In the genomic region with DNA sequence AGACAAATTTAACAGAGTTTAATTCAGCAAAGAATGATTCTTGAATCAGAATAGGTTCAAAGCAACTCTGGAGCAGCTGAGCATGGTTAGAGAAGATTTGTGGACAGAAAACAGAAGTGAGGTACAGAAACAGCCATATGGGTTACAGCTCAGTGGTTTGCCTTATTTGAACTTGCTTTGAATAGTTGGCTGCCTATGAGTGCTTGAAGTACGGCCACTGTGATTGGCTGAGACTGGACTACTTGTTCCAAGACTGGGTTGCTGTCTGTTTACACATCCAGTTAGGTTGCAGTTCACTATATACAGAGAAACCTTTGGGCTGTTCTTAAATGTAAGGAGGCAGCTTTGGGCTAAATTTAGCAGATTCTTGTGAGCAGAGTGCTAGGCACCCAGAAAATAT, we compare ENCODE assay signal across 13 cellular contexts.
A peak's percentile ranks its signal among the peaks of the same experiment; 100 is the strongest.
DNase-seq lines count a peak whose midpoint lies in the region; ATAC-seq and TF ChIP-seq lines count a peak whose summit lies in the region.
"Had no signal": no experiment of that assay in that cellular context is flagged by ENCODE, and none has a peak within 500 bp of the region (broad histone marks: within the 10 kb centered on the region; RNA-seq: fewer than 3 reads in every experiment).

No MANE protein-coding gene starts in this region.

- H3K4me3 ChIP-seq in Karpas-422 (ENCODE audit: low read length) (no peak overlapping the region), psoas muscle (no peak overlapping the region)

- H3K36me3 ChIP-seq in Karpas-422 (ENCODE audit: insufficient read depth, low read length) = no peaks in the 10 kb centered on the region
- H3K36me3 ChIP-seq in psoas muscle (ENCODE audit: insufficient read depth in 1 of 2, low read depth in 1 of 2) = no peaks in the 10 kb centered on the region

- intact Hi-C loops in psoas muscle (cut with DNase I) = no loop called here

- DNase-seq in Karpas-422 (peak; percentile 76), medulla oblongata (ENCODE audit: extremely low spot score) (peak; percentile 31), psoas muscle (no peak), HuH-7 (ENCODE audit: low spot score) (no peak), UCSD-AML1 (lab: John Stamatoyannopoulos, UW; ENCODE audit: unreplicated experiment) (no peak)
- DNase-seq: activated gamma-delta T cell treated with Interleukin-2 at 50 U/mL for 16 hours, dermis blood vessel endothelial cell, hippocampal formation, naive B cell, NCI-H526 treated with DMSO at 0.1 percent for 48 hours had no signal

- H3K9me2 ChIP-seq in Karpas-422 (replicated peaks; ENCODE audit: insufficient read depth, low read length) = no peaks in the 10 kb centered on the region

- H3K79me2 ChIP-seq in Karpas-422 (ENCODE audit: low read length) = no peaks in the 10 kb centered on the region

- no peak overlapping the region for H2AFZ ChIP-seq in Karpas-422 (ENCODE audit: low read length)

- H3K4me1 ChIP-seq in Karpas-422 (ENCODE audit: low read length) (peaks cover 7% of the 10 kb centered on the region), psoas muscle (no peaks in the 10 kb centered on the region)

- H3K27me3 ChIP-seq in Karpas-422 (ENCODE audit: low read length) = peaks cover 3% of the 10 kb centered on the region; the same call in 1 of the 2 replicates
- peaks cover 0 to 2% (median 0%) of the 10 kb centered on the region in 3 donors for H3K27me3 ChIP-seq in psoas muscle (ENCODE audit: insufficient read depth in 3 of 3, low read length in 2 of 3)

- TF ChIP-seq CTCF in psoas muscle (IDR thresholded peaks at IDR 0.05) = no peak

- ATAC-seq in GM19035 (IDR thresholded peaks at IDR 0.05; ENCODE audit: unreplicated experiment) (peak; percentile 86), HG02642 (IDR thresholded peaks at IDR 0.05; ENCODE audit: poor library complexity, unreplicated experiment) (peak; percentile 75), psoas muscle (no peak)
- ATAC-seq: HepG2 had no signal

- WGBS in psoas muscle, 3 donors = 27 to 44% (median 31%) methylated on average over 1 of the region's 1 CpG

- H3K27ac ChIP-seq in Karpas-422 (ENCODE audit: low read length) (no peak overlapping the region), psoas muscle (no peak overlapping the region)

- H3K4me2 ChIP-seq in Karpas-422 (ENCODE audit: low read depth, low read length, poor library complexity, severe bottlenecking) = no peak overlapping the region

- no peak overlapping the region for H3K9ac ChIP-seq in Karpas-422 (ENCODE audit: low read length)

- H4K20me1 ChIP-seq in Karpas-422 (ENCODE audit: insufficient read depth, low read depth, low read length) = no peaks in the 10 kb centered on the region

- no peaks in the 10 kb centered on the region for H3K9me3 ChIP-seq in Karpas-422 (ENCODE audit: low read length)
- H3K9me3 ChIP-seq in psoas muscle = no peaks in the 10 kb centered on the region

Comparison
In these comparisons a context has a peak if more than half of its experiments do, and no peak if none do; other contexts are left out.
1. ATAC-seq: peak in GM19035 (single experiment) and HG02642 (single experiment); none in psoas muscle (0 of 4).
2. DNase-seq: peak in Karpas-422 (single experiment) and medulla oblongata (single experiment); none in psoas muscle (0 of 2), HuH-7 (single experiment) and UCSD-AML1 (single experiment).